Comparison of ENCODE assay signal across 1 cellular context in genomic region chr15:55993111-55993803, GRCh38.
TF ChIP-seq lines count a peak whose summit lies in the region.

NEDD4 (minus strand) TSS chr15:55993612; CDS start chr15:55993555, 57 bp downstream.

TF ChIP-seq in HepG2, 621 proteins besides CTCF, POLR2A, EP300 and RAD21 (continued from another document and continues in another):
- TF ChIP-seq, protein P1, sequence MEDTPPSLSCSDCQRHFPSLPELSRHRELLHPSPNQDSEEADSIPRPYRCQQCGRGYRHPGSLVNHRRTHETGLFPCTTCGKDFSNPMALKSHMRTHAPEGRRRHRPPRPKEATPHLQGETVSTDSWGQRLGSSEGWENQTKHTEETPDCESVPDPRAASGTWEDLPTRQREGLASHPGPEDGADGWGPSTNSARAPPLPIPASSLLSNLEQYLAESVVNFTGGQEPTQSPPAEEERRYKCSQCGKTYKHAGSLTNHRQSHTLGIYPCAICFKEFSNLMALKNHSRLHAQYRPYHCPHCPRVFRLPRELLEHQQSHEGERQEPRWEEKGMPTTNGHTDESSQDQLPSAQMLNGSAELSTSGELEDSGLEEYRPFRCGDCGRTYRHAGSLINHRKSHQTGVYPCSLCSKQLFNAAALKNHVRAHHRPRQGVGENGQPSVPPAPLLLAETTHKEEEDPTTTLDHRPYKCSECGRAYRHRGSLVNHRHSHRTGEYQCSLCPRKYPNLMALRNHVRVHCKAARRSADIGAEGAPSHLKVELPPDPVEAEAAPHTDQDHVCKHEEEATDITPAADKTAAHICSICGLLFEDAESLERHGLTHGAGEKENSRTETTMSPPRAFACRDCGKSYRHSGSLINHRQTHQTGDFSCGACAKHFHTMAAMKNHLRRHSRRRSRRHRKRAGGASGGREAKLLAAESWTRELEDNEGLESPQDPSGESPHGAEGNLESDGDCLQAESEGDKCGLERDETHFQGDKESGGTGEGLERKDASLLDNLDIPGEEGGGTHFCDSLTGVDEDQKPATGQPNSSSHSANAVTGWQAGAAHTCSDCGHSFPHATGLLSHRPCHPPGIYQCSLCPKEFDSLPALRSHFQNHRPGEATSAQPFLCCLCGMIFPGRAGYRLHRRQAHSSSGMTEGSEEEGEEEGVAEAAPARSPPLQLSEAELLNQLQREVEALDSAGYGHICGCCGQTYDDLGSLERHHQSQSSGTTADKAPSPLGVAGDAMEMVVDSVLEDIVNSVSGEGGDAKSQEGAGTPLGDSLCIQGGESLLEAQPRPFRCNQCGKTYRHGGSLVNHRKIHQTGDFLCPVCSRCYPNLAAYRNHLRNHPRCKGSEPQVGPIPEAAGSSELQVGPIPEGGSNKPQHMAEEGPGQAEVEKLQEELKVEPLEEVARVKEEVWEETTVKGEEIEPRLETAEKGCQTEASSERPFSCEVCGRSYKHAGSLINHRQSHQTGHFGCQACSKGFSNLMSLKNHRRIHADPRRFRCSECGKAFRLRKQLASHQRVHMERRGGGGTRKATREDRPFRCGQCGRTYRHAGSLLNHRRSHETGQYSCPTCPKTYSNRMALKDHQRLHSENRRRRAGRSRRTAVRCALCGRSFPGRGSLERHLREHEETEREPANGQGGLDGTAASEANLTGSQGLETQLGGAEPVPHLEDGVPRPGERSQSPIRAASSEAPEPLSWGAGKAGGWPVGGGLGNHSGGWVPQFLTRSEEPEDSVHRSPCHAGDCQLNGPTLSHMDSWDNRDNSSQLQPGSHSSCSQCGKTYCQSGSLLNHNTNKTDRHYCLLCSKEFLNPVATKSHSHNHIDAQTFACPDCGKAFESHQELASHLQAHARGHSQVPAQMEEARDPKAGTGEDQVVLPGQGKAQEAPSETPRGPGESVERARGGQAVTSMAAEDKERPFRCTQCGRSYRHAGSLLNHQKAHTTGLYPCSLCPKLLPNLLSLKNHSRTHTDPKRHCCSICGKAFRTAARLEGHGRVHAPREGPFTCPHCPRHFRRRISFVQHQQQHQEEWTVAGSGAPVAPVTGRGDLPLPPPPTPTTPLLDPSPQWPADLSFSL (CRISPR knock-in tag; IDR thresholded peaks at IDR 0.05): no peak
- TF ChIP-seq UBTF (CRISPR knock-in tag; IDR thresholded peaks at IDR 0.05) (peak; percentile 86), TBL1XR1 (IDR thresholded peaks at IDR 0.05; ENCODE audit: borderline replicate concordance, low read length, partially characterized antibody) (no peak), CSRNP2 (CRISPR knock-in tag; conservative IDR thresholded peaks at IDR 0.05; ENCODE audit: low read depth) (no peak), ZNF12 (CRISPR knock-in tag; IDR thresholded peaks at IDR 0.05) (no peak), ZNF253 (CRISPR knock-in tag; IDR thresholded peaks at IDR 0.05; ENCODE audit: borderline replicate concordance) (no peak), ZNF263 (CRISPR knock-in tag; IDR thresholded peaks at IDR 0.05) (peak; percentile 95), ATM (IDR thresholded peaks at IDR 0.05; ENCODE audit: borderline replicate concordance) (no peak), ZIK1 (CRISPR knock-in tag; IDR thresholded peaks at IDR 0.05; ENCODE audit: borderline replicate concordance, low read depth) (peak; percentile 41; the same call in 1 of the 2 replicates), GPN1 (CRISPR knock-in tag; IDR thresholded peaks at IDR 0.05; ENCODE audit: borderline replicate concordance) (peak; percentile 3; the same call in 1 of the 2 replicates), BCL6 (CRISPR knock-in tag; IDR thresholded peaks at IDR 0.05) (peak; percentile 35; the same call in 1 of the 2 replicates), ZNF747 (CRISPR knock-in tag; IDR thresholded peaks at IDR 0.05; ENCODE audit: borderline replicate concordance) (no peak), REPIN1 (CRISPR knock-in tag; IDR thresholded peaks at IDR 0.05; ENCODE audit: borderline replicate concordance, low read depth) (0 out of 2 replicates have a peak, but pooled peaks have one; percentile 50), RAD51 (IDR thresholded peaks at IDR 0.05; ENCODE audit: borderline replicate concordance) (no peak), WIZ (CRISPR knock-in tag; IDR thresholded peaks at IDR 0.05) (0 out of 2 replicates have a peak, but pooled peaks have one; percentile 21), ARID4A (CRISPR knock-in tag; IDR thresholded peaks at IDR 0.05; ENCODE audit: borderline replicate concordance) (peak; percentile 64; the same call in 1 of the 2 replicates), ARID2 (CRISPR knock-in tag; IDR thresholded peaks at IDR 0.05; ENCODE audit: borderline replicate concordance) (0 out of 2 replicates have a peak, but pooled peaks have one; percentile 68), ZNF556 (CRISPR knock-in tag; IDR thresholded peaks at IDR 0.05; ENCODE audit: borderline replicate concordance) (peak; percentile 23; the same call in 1 of the 2 replicates), MED1 (CRISPR knock-in tag; IDR thresholded peaks at IDR 0.05) (peak; percentile 30; the same call in 1 of the 2 replicates), ZNF530 (CRISPR knock-in tag; IDR thresholded peaks at IDR 0.05; ENCODE audit: low read depth) (no peak), SUZ12 (IDR thresholded peaks at IDR 0.05; ENCODE audit: low read depth, low read length) (no peak), ZNF296 (CRISPR knock-in tag; conservative IDR thresholded peaks at IDR 0.05) (no peak), CCAR2 (optimal IDR thresholded peaks at IDR 0.05; ENCODE audit: low read depth, low read length) (no peak), NAIF1 (CRISPR knock-in tag; IDR thresholded peaks at IDR 0.05; ENCODE audit: borderline replicate concordance) (no peak), GABPA (IDR thresholded peaks at IDR 0.05; ENCODE audit: low read depth, low read length) (0 out of 2 replicates have a peak, but pooled peaks have one; percentile 27), GABPA (CRISPR knock-in tag; IDR thresholded peaks at IDR 0.05; ENCODE audit: low read depth) (peak; percentile 13; the same call in 1 of the 2 replicates), FOSL2 (CRISPR knock-in tag; IDR thresholded peaks at IDR 0.05) (no peak)
- TF ChIP-seq, protein P2, sequence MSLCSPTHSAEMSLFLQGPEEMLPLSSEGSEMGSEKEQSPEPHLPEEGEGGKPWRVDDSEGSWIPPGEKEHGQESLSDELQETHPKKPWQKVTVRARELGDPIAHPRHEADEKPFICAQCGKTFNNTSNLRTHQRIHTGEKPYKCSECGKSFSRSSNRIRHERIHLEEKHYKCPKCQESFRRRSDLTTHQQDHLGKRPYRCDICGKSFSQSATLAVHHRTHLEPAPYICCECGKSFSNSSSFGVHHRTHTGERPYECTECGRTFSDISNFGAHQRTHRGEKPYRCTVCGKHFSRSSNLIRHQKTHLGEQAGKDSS (CRISPR knock-in tag; IDR thresholded peaks at IDR 0.05; ENCODE audit: borderline replicate concordance, low read depth): peak; percentile 45; the same call in 1 of the 2 replicates
- TF ChIP-seq, protein P3, sequence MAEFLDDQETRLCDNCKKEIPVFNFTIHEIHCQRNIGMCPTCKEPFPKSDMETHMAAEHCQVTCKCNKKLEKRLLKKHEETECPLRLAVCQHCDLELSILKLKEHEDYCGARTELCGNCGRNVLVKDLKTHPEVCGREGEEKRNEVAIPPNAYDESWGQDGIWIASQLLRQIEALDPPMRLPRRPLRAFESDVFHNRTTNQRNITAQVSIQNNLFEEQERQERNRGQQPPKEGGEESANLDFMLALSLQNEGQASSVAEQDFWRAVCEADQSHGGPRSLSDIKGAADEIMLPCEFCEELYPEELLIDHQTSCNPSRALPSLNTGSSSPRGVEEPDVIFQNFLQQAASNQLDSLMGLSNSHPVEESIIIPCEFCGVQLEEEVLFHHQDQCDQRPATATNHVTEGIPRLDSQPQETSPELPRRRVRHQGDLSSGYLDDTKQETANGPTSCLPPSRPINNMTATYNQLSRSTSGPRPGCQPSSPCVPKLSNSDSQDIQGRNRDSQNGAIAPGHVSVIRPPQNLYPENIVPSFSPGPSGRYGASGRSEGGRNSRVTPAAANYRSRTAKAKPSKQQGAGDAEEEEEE (CRISPR knock-in tag; IDR thresholded peaks at IDR 0.05; ENCODE audit: borderline replicate concordance): no peak
- TF ChIP-seq, protein P4, sequence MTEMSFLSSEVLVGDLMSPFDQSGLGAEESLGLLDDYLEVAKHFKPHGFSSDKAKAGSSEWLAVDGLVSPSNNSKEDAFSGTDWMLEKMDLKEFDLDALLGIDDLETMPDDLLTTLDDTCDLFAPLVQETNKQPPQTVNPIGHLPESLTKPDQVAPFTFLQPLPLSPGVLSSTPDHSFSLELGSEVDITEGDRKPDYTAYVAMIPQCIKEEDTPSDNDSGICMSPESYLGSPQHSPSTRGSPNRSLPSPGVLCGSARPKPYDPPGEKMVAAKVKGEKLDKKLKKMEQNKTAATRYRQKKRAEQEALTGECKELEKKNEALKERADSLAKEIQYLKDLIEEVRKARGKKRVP (CRISPR knock-in tag; IDR thresholded peaks at IDR 0.05): 0 out of 4 replicates have a peak, but pooled peaks of 1 of the 2 experiments have one; percentile 47
- TF ChIP-seq, protein P5, sequence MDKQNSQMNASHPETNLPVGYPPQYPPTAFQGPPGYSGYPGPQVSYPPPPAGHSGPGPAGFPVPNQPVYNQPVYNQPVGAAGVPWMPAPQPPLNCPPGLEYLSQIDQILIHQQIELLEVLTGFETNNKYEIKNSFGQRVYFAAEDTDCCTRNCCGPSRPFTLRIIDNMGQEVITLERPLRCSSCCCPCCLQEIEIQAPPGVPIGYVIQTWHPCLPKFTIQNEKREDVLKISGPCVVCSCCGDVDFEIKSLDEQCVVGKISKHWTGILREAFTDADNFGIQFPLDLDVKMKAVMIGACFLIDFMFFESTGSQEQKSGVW (CRISPR knock-in tag; IDR thresholded peaks at IDR 0.05; ENCODE audit: borderline replicate concordance): no peak
- TF ChIP-seq, protein P6, sequence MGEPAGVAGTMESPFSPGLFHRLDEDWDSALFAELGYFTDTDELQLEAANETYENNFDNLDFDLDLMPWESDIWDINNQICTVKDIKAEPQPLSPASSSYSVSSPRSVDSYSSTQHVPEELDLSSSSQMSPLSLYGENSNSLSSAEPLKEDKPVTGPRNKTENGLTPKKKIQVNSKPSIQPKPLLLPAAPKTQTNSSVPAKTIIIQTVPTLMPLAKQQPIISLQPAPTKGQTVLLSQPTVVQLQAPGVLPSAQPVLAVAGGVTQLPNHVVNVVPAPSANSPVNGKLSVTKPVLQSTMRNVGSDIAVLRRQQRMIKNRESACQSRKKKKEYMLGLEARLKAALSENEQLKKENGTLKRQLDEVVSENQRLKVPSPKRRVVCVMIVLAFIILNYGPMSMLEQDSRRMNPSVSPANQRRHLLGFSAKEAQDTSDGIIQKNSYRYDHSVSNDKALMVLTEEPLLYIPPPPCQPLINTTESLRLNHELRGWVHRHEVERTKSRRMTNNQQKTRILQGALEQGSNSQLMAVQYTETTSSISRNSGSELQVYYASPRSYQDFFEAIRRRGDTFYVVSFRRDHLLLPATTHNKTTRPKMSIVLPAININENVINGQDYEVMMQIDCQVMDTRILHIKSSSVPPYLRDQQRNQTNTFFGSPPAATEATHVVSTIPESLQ (CRISPR knock-in tag; conservative IDR thresholded peaks at IDR 0.05): 0 out of 2 replicates have a peak, but pooled peaks have one; percentile 64
